In the genomic region with DNA sequence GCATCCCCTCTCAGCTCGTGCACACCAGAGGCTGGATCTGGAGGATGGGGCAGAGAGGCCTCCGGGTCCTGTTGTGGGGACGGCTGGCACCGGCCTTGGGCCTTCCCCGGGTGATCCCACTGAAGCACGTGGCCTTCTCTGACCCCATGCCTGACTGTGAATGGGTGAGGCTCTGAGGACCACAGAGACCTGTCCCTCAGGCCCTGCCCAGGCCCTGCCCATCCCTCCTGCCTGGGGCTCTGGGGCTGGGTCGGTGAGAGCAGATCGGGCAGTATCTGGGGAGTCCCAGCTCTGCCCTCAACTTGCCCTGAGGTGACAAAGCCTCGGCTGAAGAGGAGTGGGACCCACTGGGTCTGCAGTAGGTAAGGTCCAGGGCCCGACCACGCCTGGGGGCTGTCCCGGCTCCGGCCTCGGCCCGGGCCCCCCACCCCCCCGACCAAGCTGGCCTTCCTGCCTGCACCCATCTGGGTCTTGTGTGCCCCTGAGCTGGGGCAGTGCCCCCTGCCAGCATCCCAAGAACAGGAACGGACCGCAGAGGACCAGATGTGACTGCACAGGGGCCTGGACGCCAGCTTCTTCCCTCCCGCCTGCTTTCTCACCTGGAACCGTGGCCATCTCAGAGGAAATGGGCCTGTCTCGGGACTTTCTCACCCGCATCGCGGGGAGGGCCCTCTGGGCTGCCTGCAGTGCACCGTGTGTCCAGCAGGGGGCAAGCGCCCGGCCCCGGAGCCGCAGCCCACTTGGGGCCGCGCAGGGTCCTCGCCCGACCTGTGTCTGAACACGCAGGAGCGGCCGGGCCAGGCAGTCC, we compare ENCODE assay signal across 8 cellular contexts.
DNase-seq lines count a peak whose midpoint lies in the region; ATAC-seq and TF ChIP-seq lines count a peak whose summit lies in the region.
"Not testable (repeated sequence)": the region's sequence is repeated elsewhere in the genome, so short reads cannot be mapped to it uniquely, and the experiment has no call there.

No MANE protein-coding gene starts in this region.

- H3K27ac ChIP-seq in PC-9, adrenal gland, foreskin keratinocyte, tibial nerve: not testable (repeated sequence)

- not testable (repeated sequence) for H3K9me3 ChIP-seq in PC-9 (ENCODE audit: insufficient read depth, low read depth); adrenal gland (replicated peaks in 1 of 3); tibial nerve

- H3K4me2 ChIP-seq in PC-9, result not testable (repeated sequence)

- not testable (repeated sequence) for H2AFZ ChIP-seq in PC-9

- intact Hi-C loops in PC-9 (cut with micrococcal nuclease; ENCODE audit: unreplicated experiment); adrenal gland (cut with DNase I): not testable (repeated sequence)

- BruUV-seq in PC-9 (replicated peaks; lab: Mats Ljungman, UMichigan), result not testable (repeated sequence)

- H3K4me3 ChIP-seq in PC-9, adrenal gland: not testable (repeated sequence)
- H3K4me3 ChIP-seq in tibial nerve, result peak overlapping the region in 1 of 4 donors; percentile 30

- POLR2A ChIA-PET in PC-9 (lab: Charles Lee; ENCODE audit: unreplicated experiment), result not testable (repeated sequence)

- peak; percentile 54 for TF ChIP-seq CTCF in PC-9 (conservative IDR thresholded peaks at IDR 0.05)
- peak in 5 of 6 experiments; percentile 20 to 56 (median 35) for TF ChIP-seq CTCF in adrenal gland (IDR thresholded peaks at IDR 0.05)
- peak; percentile 59 for TF ChIP-seq CTCF in foreskin keratinocyte (conservative IDR thresholded peaks at IDR 0.05)
- TF ChIP-seq CTCF in mesothelial cell of epicardium (IDR thresholded peaks at IDR 0.05; ENCODE audit: unreplicated experiment), result peak; percentile 84
- TF ChIP-seq CTCF in tibial nerve (IDR thresholded peaks at IDR 0.05), result peak in 3 of 5 experiments; percentile 14 to 31 (median 28)

- H3K9me2 ChIP-seq in PC-9 (ENCODE audit: insufficient read depth), result not testable (repeated sequence)

- not testable (repeated sequence) for H3K9me3 Mint-ChIP-seq in mesothelial cell of epicardium

- H3K27me3 ChIP-seq in PC-9 (ENCODE audit: insufficient read depth, low read depth); adrenal gland; foreskin keratinocyte; tibial nerve: not testable (repeated sequence)

- not testable (repeated sequence) for H3F3A ChIP-seq in PC-9 (ENCODE audit: insufficient read depth, low read depth)

- H3K27ac Mint-ChIP-seq in mesothelial cell of epicardium, result not testable (repeated sequence)

- not testable (repeated sequence) for TF ChIP-seq POLR2A in adrenal gland (IDR thresholded peaks at IDR 0.05); tibial nerve (IDR thresholded peaks at IDR 0.05)

- DNase-seq in DMS53 (lab: John Stamatoyannopoulos, UW) (peak; percentile 61), adrenal gland (peak in 1 of 7 donors; percentile 2), mesothelial cell of epicardium (ENCODE audit: low spot score in 2 of 2, unreplicated experiment in 2 of 2) (peak in 1 of 2 experiments; percentile 71)
- not testable (repeated sequence) for DNase-seq in PC-9; foreskin keratinocyte; tibial nerve (ENCODE audit: low spot score in 2 of 2)

- not testable (repeated sequence) for H3K79me2 ChIP-seq in PC-9 (ENCODE audit: low read depth)

- H4K20me1 ChIP-seq in PC-9 (ENCODE audit: insufficient read depth), result not testable (repeated sequence)

- not testable (repeated sequence) for H3K36me3 ChIP-seq in PC-9 (ENCODE audit: low read depth); adrenal gland (replicated peaks in 1 of 2); tibial nerve

- CTCF ChIA-PET in PC-9 (lab: Charles Lee), result not testable (repeated sequence)

- not testable (repeated sequence) for H3K4me1 ChIP-seq in PC-9 (replicated peaks; ENCODE audit: insufficient read depth); adrenal gland (replicated peaks in 1 of 2); foreskin keratinocyte; tibial nerve

- not testable (repeated sequence) for H3K36me3 Mint-ChIP-seq in mesothelial cell of epicardium

- WGBS in adrenal gland, 4 donors, result 63 to 84% (median 74%) methylated on average over 12 to 37 of the region's 37 CpGs
- WGBS in tibial nerve, 2 donors, result 45 to 90% methylated on average over 18 to 30 of the region's 37 CpGs

- not testable (repeated sequence) for H3K4me1 Mint-ChIP-seq in mesothelial cell of epicardium

- ATAC-seq in GM19463 (IDR thresholded peaks at IDR 0.05; ENCODE audit: unreplicated experiment) (peak; percentile 65), HG03159 (IDR thresholded peaks at IDR 0.05; ENCODE audit: unreplicated experiment) (peak; percentile 69), foreskin keratinocyte (peak; percentile 75)

- not testable (repeated sequence) for H3K27me3 Mint-ChIP-seq in mesothelial cell of epicardium (ENCODE audit: low read depth)

- H3K4me3 Mint-ChIP-seq in mesothelial cell of epicardium, result peak overlapping the region; percentile 38

- not testable (repeated sequence) for TF ChIP-seq EP300 in tibial nerve (IDR thresholded peaks at IDR 0.05)

Comparison
In these comparisons a context has a peak if more than half of its experiments do, and no peak if none do; other contexts are left out.
1. CTCF ChIP-seq: peak in every context shown above with its lines; median percentile 84 in mesothelial cell of epicardium; 59 in foreskin keratinocyte; 54 in PC-9; 35 in adrenal gland; 28 in tibial nerve.